Comparison of ENCODE assay signal across 2 cellular contexts in genomic region chr11:61683961-61684869, GRCh38.
TF ChIP-seq lines count a peak whose summit lies in the region.

No MANE protein-coding gene starts in this region.

TF ChIP-seq in K562, 482 proteins besides CTCF, POLR2A, EP300 and RAD21 (continued from another document and continues in another):
- TF ChIP-seq ZFP91 (CRISPR knock-in tag; IDR thresholded peaks at IDR 0.05) = no peak
- TF ChIP-seq CBFA2T3 (IDR thresholded peaks at IDR 0.05) = peak; percentile 46
- no peak for TF ChIP-seq SNAPC5 (CRISPR knock-in tag; IDR thresholded peaks at IDR 0.05)
- no peak for TF ChIP-seq IRF9 (tag; IDR thresholded peaks at IDR 0.05)
- TF ChIP-seq SAP30 (IDR thresholded peaks at IDR 0.05; ENCODE audit: borderline replicate concordance, insufficient read depth, low read depth, low read length, poor library complexity, severe bottlenecking) = no peak
- TF ChIP-seq SAFB (IDR thresholded peaks at IDR 0.05; ENCODE audit: borderline replicate concordance, low read depth, low read length) = 0 out of 2 replicates have a peak, but pooled peaks have one; percentile 15
- peak; percentile 38; the same call in 1 of the 2 replicates for TF ChIP-seq TCF3 (CRISPR knock-in tag; IDR thresholded peaks at IDR 0.05)
- no peak for TF ChIP-seq ZNF644 (tag; IDR thresholded peaks at IDR 0.05; ENCODE audit: low read depth)
- no peak for TF ChIP-seq XRCC3 (IDR thresholded peaks at IDR 0.05)
- TF ChIP-seq, protein P1, sequence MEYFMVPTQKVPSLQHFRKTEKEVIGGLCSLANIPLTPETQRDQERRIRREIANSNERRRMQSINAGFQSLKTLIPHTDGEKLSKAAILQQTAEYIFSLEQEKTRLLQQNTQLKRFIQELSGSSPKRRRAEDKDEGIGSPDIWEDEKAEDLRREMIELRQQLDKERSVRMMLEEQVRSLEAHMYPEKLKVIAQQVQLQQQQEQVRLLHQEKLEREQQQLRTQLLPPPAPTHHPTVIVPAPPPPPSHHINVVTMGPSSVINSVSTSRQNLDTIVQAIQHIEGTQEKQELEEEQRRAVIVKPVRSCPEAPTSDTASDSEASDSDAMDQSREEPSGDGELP (CRISPR knock-in tag; IDR thresholded peaks at IDR 0.05; ENCODE audit: borderline replicate concordance) = 0 out of 2 replicates have a peak, but pooled peaks have one; percentile 22

TF ChIP-seq in neural cell, 6 proteins besides CTCF, POLR2A, EP300 and RAD21:
- TF ChIP-seq, protein P2, sequence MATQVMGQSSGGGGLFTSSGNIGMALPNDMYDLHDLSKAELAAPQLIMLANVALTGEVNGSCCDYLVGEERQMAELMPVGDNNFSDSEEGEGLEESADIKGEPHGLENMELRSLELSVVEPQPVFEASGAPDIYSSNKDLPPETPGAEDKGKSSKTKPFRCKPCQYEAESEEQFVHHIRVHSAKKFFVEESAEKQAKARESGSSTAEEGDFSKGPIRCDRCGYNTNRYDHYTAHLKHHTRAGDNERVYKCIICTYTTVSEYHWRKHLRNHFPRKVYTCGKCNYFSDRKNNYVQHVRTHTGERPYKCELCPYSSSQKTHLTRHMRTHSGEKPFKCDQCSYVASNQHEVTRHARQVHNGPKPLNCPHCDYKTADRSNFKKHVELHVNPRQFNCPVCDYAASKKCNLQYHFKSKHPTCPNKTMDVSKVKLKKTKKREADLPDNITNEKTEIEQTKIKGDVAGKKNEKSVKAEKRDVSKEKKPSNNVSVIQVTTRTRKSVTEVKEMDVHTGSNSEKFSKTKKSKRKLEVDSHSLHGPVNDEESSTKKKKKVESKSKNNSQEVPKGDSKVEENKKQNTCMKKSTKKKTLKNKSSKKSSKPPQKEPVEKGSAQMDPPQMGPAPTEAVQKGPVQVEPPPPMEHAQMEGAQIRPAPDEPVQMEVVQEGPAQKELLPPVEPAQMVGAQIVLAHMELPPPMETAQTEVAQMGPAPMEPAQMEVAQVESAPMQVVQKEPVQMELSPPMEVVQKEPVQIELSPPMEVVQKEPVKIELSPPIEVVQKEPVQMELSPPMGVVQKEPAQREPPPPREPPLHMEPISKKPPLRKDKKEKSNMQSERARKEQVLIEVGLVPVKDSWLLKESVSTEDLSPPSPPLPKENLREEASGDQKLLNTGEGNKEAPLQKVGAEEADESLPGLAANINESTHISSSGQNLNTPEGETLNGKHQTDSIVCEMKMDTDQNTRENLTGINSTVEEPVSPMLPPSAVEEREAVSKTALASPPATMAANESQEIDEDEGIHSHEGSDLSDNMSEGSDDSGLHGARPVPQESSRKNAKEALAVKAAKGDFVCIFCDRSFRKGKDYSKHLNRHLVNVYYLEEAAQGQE (IDR thresholded peaks at IDR 0.05; ENCODE audit: borderline replicate concordance) = no peak
- TF ChIP-seq EZH2 (IDR thresholded peaks at IDR 0.05; ENCODE audit: borderline replicate concordance, insufficient read depth, low read length, poor library complexity, severe bottlenecking) (no peak), POLR2AphosphoS5 (IDR thresholded peaks at IDR 0.05) (no peak), SMC3 (conservative IDR thresholded peaks at IDR 0.05; ENCODE audit: poor library complexity) (no peak), MXI1 (conservative IDR thresholded peaks at IDR 0.05; ENCODE audit: poor library complexity, severe bottlenecking) (no peak), TAF1 (IDR thresholded peaks at IDR 0.05; ENCODE audit: low read depth) (no peak)
